Comparison of ENCODE assay signal across 1 cellular context in the genomic region with DNA sequence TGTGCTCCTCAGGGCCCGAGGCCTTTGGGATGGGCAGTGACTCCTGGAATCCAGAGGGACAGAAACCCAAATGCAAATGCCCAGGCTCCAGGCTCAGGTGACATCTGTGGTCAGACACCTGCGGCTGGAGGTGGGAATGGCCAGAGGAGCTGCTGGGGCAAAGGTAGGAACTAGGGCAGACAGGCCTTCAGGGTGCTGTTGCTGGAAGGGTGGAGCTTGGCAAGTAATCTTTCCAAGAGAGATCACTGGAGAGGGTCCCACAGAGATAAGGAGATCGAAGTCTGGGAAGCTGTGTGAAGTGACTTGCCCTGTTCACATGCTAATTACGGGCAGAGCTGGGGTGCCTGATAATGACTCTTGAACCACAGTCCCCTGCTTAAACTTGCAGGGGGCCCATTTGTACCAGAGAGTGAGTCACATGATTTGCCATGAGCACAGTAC.
A peak's percentile ranks its signal among the peaks of the same experiment; 100 is the strongest.
TF ChIP-seq lines count a peak whose summit lies in the region.

No MANE protein-coding gene starts in this region.

TF ChIP-seq in HEK293, 187 proteins besides CTCF, POLR2A, EP300 and RAD21 (continued from another document):
- TF ChIP-seq, protein P1, sequence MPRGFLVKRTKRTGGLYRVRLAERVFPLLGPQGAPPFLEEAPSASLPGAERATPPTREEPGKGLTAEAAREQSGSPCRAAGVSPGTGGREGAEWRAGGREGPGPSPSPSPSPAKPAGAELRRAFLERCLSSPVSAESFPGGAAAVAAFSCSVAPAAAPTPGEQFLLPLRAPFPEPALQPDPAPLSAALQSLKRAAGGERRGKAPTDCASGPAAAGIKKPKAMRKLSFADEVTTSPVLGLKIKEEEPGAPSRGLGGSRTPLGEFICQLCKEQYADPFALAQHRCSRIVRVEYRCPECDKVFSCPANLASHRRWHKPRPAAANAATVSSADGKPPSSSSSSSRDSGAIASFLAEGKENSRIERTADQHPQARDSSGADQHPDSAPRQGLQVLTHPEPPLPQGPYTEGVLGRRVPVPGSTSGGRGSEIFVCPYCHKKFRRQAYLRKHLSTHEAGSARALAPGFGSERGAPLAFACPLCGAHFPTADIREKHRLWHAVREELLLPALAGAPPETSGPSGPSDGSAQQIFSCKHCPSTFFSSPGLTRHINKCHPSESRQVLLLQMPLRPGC (tag by site-specific recombination; IDR thresholded peaks at IDR 0.05), result no peak
- TF ChIP-seq ZNF777 (tag by site-specific recombination; IDR thresholded peaks at IDR 0.05; ENCODE audit: borderline replicate concordance) (no peak), ZNF707 (tag by site-specific recombination; IDR thresholded peaks at IDR 0.05) (no peak), ZNF335 (tag by site-specific recombination; conservative IDR thresholded peaks at IDR 0.05) (no peak), ZIC2 (tag by site-specific recombination; IDR thresholded peaks at IDR 0.05) (peak; percentile 70), ZNF837 (tag by site-specific recombination; IDR thresholded peaks at IDR 0.05) (no peak), GLIS1 (tag by site-specific recombination; IDR thresholded peaks at IDR 0.05) (peak; percentile 11; the same call in 1 of the 2 replicates), ZNF266 (tag by site-specific recombination; IDR thresholded peaks at IDR 0.05; ENCODE audit: low read depth) (no peak), ZNF558 (tag by site-specific recombination; IDR thresholded peaks at IDR 0.05) (no peak), ZNF610 (tag by site-specific recombination; IDR thresholded peaks at IDR 0.05; ENCODE audit: borderline replicate concordance) (no peak)
- TF ChIP-seq, protein P2, sequence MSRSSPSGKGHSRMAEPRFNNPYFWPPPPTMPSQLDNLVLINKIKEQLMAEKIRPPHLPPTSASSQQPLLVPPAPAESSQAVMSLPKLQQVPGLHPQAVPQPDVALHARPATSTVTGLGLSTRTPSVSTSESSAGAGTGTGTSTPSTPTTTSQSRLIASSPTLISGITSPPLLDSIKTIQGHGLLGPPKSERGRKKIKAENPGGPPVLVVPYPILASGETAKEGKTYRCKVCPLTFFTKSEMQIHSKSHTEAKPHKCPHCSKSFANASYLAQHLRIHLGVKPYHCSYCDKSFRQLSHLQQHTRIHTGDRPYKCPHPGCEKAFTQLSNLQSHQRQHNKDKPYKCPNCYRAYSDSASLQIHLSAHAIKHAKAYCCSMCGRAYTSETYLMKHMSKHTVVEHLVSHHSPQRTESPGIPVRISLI (tag by site-specific recombination; IDR thresholded peaks at IDR 0.05), result no peak
- TF ChIP-seq, protein P3, sequence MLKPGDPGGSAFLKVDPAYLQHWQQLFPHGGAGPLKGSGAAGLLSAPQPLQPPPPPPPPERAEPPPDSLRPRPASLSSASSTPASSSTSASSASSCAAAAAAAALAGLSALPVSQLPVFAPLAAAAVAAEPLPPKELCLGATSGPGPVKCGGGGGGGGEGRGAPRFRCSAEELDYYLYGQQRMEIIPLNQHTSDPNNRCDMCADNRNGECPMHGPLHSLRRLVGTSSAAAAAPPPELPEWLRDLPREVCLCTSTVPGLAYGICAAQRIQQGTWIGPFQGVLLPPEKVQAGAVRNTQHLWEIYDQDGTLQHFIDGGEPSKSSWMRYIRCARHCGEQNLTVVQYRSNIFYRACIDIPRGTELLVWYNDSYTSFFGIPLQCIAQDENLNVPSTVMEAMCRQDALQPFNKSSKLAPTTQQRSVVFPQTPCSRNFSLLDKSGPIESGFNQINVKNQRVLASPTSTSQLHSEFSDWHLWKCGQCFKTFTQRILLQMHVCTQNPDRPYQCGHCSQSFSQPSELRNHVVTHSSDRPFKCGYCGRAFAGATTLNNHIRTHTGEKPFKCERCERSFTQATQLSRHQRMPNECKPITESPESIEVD (tag by site-specific recombination; IDR thresholded peaks at IDR 0.05), result no peak
- TF ChIP-seq, protein P4, sequence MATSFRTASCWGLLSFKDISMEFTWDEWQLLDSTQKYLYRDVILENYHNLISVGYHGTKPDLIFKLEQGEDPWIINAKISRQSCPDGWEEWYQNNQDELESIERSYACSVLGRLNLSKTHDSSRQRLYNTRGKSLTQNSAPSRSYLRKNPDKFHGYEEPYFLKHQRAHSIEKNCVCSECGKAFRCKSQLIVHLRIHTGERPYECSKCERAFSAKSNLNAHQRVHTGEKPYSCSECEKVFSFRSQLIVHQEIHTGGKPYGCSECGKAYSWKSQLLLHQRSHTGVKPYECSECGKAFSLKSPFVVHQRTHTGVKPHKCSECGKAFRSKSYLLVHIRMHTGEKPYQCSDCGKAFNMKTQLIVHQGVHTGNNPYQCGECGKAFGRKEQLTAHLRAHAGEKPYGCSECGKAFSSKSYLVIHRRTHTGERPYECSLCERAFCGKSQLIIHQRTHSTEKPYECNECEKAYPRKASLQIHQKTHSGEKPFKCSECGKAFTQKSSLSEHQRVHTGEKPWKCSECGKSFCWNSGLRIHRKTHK (tag by site-specific recombination; IDR thresholded peaks at IDR 0.05), result no peak
